Comparison of ENCODE assay signal across 13 cellular contexts in genomic region chr17:8393470-8394231, GRCh38. TPM values are rescaled to one million over a fixed set of nuclear protein-coding genes. Genes with fewer than 3 reads are reported as not detected.
DNase-seq lines count a peak whose midpoint lies in the region; ATAC-seq and TF ChIP-seq lines count a peak whose summit lies in the region.
"Had no signal": no experiment of that assay in that cellular context is flagged by ENCODE, and none has a peak within 500 bp of the region (broad histone marks: within the 10 kb centered on the region; RNA-seq: fewer than 3 reads in every experiment).

No MANE protein-coding gene starts in this region.

- H3K27me3 ChIP-seq in CD4-positive, CD25-positive, alpha-beta regulatory T cell (ENCODE audit: control insufficient read depth, insufficient read depth, low read length) = peaks cover 3% of the 10 kb centered on the region

- peak; percentile 86 to 97 for ATAC-seq in CD4-positive, CD25-positive, alpha-beta regulatory T cell (ENCODE audit: low read depth in 2 of 2)
- peak; percentile 82 to 97 for ATAC-seq in activated T-cell treated with anti-CD3 and anti-CD28 coated beads, Interleukin-2, amount 50 U/mL, for 72 hours (replicated peaks in 1 of 2)
- ATAC-seq in left colon = peak; percentile 91
- ATAC-seq in GM21825 (IDR thresholded peaks at IDR 0.05; ENCODE audit: unreplicated experiment) = no peak

- H3K9me3 ChIP-seq in CD4-positive, CD25-positive, alpha-beta regulatory T cell (ENCODE audit: control insufficient read depth in 2 of 2, low read length in 2 of 2) = no peaks in the 10 kb centered on the region
- H3K9me3 ChIP-seq in KOPT-K1 (ENCODE audit: insufficient read depth, low read length, poor library complexity, severe bottlenecking) = no peaks in the 10 kb centered on the region

- H3K4me1 Mint-ChIP-seq in CD4-positive, CD25-positive, alpha-beta regulatory T cell = peaks cover 0 to 19% (median 14%) of the 10 kb centered on the region in 4 donors
- peaks cover 10% of the 10 kb centered on the region for H3K4me1 Mint-ChIP-seq in activated T-cell treated with anti-CD3 and anti-CD28 coated beads, Interleukin-2, amount 50 U/mL, for 72 hours (ENCODE audit: low read depth)
- H3K4me1 Mint-ChIP-seq in HFFc6 (ENCODE audit: low read depth) = peaks cover 19% of the 10 kb centered on the region

- H3K27me3 Mint-ChIP-seq in CD4-positive, CD25-positive, alpha-beta regulatory T cell = peaks cover 27% of the 10 kb centered on the region
- H3K27me3 Mint-ChIP-seq in activated T-cell treated with anti-CD3 and anti-CD28 coated beads, Interleukin-2, amount 50 U/mL, for 72 hours (ENCODE audit: low read depth) = no peaks in the 10 kb centered on the region
- peaks cover 22% of the 10 kb centered on the region for H3K27me3 Mint-ChIP-seq in HFFc6 (ENCODE audit: insufficient read depth)

- intact Hi-C loops in left colon (cut with DNase I, micrococcal nuclease) = no loop called here
- intact Hi-C loops in head of caudate nucleus (cut with DNase I) = no loop called here

- H3K27ac Mint-ChIP-seq in CD4-positive, CD25-positive, alpha-beta regulatory T cell = peak overlapping the region; percentile 86 to 98 (median 97)
- peak overlapping the region; percentile 67 for H3K27ac Mint-ChIP-seq in activated T-cell treated with anti-CD3 and anti-CD28 coated beads, Interleukin-2, amount 50 U/mL, for 72 hours
- H3K27ac Mint-ChIP-seq in HFFc6 = no peak overlapping the region

- no peaks in the 10 kb centered on the region for H3K36me3 Mint-ChIP-seq in CD4-positive, CD25-positive, alpha-beta regulatory T cell
- no peaks in the 10 kb centered on the region for H3K36me3 Mint-ChIP-seq in activated T-cell treated with anti-CD3 and anti-CD28 coated beads, Interleukin-2, amount 50 U/mL, for 72 hours (ENCODE audit: insufficient read depth in 2 of 2)
- H3K36me3 Mint-ChIP-seq in HFFc6 (ENCODE audit: low read depth) = no peaks in the 10 kb centered on the region

- no peaks in the 10 kb centered on the region for H3K36me3 ChIP-seq in CD4-positive, CD25-positive, alpha-beta regulatory T cell (ENCODE audit: control insufficient read depth, insufficient read depth, low read length)
- no peaks in the 10 kb centered on the region for H3K36me3 ChIP-seq in KOPT-K1 (ENCODE audit: insufficient read depth, low read length)

- DNase-seq in CD4-positive, CD25-positive, alpha-beta regulatory T cell = peak in 2 of 3 donors; percentile 59 to 82
- peak in 1 of 2 donors; percentile 35 for DNase-seq in activated T-cell treated with anti-CD3 and anti-CD28 coated beads, Interleukin-2, amount 50 U/mL, for 72 hours
- DNase-seq in left colon (no peak), head of caudate nucleus (no peak), HFFc6 (no peak), NCI-H1092 (lab: John Stamatoyannopoulos, UW) (no peak)
- DNase-seq: NCI-H2171 treated with DMSO at 0.1 percent for 48 hours had no signal

- H3K9me3 Mint-ChIP-seq in CD4-positive, CD25-positive, alpha-beta regulatory T cell = peaks cover 0 to 1% (median 0%) of the 10 kb centered on the region in 7 donors
- H3K9me3 Mint-ChIP-seq in activated T-cell treated with anti-CD3 and anti-CD28 coated beads, Interleukin-2, amount 50 U/mL, for 72 hours = no peaks in the 10 kb centered on the region
- H3K9me3 Mint-ChIP-seq in HFFc6 = no peaks in the 10 kb centered on the region

- TF ChIP-seq CTCF in HFFc6 (IDR thresholded peaks at IDR 0.05) = no peak

- peak overlapping the region; percentile 43 for H3K4me3 ChIP-seq in CD4-positive, CD25-positive, alpha-beta regulatory T cell (ENCODE audit: low read depth, low read length)
- H3K4me3 ChIP-seq: skin epidermis had no signal

- H3K4me1 ChIP-seq in CD4-positive, CD25-positive, alpha-beta regulatory T cell (ENCODE audit: control insufficient read depth, insufficient read depth, low read length, poor library complexity, severe bottlenecking) = peaks cover 13% of the 10 kb centered on the region

- peak overlapping the region in 3 of 4 donors; percentile 51 to 73 (median 52) for H3K4me3 Mint-ChIP-seq in CD4-positive, CD25-positive, alpha-beta regulatory T cell
- H3K4me3 Mint-ChIP-seq in activated T-cell treated with anti-CD3 and anti-CD28 coated beads, Interleukin-2, amount 50 U/mL, for 72 hours = peak overlapping the region; percentile 20 to 22
- no peak overlapping the region for H3K4me3 Mint-ChIP-seq in HFFc6

- H3K27ac ChIP-seq in CD4-positive, CD25-positive, alpha-beta regulatory T cell (ENCODE audit: insufficient read depth, low read length, poor library complexity, severe bottlenecking) = no peak overlapping the region
- H3K27ac ChIP-seq in KOPT-K1 (ENCODE audit: low read depth, low read length, poor library complexity, severe bottlenecking) = peak overlapping the region; percentile 24
- H3K27ac ChIP-seq: VCaP had no signal

RNA-seq across cellular contexts. Expression of gene RNF222, which starts 4.0 kb away (rescaled TPM):
- total RNA-seq in CD4-positive, CD25-positive, alpha-beta regulatory T cell = 0.81 TPM
- polyA plus RNA-seq in CD4-positive, CD25-positive, alpha-beta regulatory T cell = under 1 TPM in 2 of 4 donors, not detected in 2; 0.19 to 0.27 TPM
- under 1 TPM; 0.07 to 0.19 TPM for total RNA-seq in activated T-cell treated with anti-CD3 and anti-CD28 coated beads, Interleukin-2, amount 50 U/mL, for 72 hours
- not detected for total RNA-seq in left colon
- total RNA-seq in HFFc6 (2021; fragmentation: NEBNext Ultra II Directional; extraction: Animal tissue kit (Norgen Biotek cat#: 25700)) = not detected
- total RNA-seq: chondrocyte, urinary bladder had no signal
- polyA plus RNA-seq: urinary bladder had no signal

RNA-seq across cellular contexts. Expression of gene RPL26, which starts 10.7 kb away (rescaled TPM):
- total RNA-seq in CD4-positive, CD25-positive, alpha-beta regulatory T cell = 2,192 TPM
- polyA plus RNA-seq in CD4-positive, CD25-positive, alpha-beta regulatory T cell = 1,000 to 10,000 TPM; 1,483 to 1,963 (median 1,650) TPM
- 1,000 to 10,000 TPM; 3,459 to 3,692 TPM for total RNA-seq in activated T-cell treated with anti-CD3 and anti-CD28 coated beads, Interleukin-2, amount 50 U/mL, for 72 hours
- 1,000 to 10,000 TPM; 1,187 to 1,236 TPM for total RNA-seq in left colon
- 1,000 to 10,000 TPM; 1,301 to 1,432 (median 1,370) TPM for total RNA-seq in HFFc6 (2021; fragmentation: NEBNext Ultra II Directional; extraction: Animal tissue kit (Norgen Biotek cat#: 25700))

RNA-seq across cellular contexts. Expression of gene NDEL1, which starts 42.0 kb away (rescaled TPM):
- 240 TPM for total RNA-seq in CD4-positive, CD25-positive, alpha-beta regulatory T cell
- polyA plus RNA-seq in CD4-positive, CD25-positive, alpha-beta regulatory T cell = 10 to 100 TPM; 45.6 to 63.6 (median 54.6) TPM
- total RNA-seq in activated T-cell treated with anti-CD3 and anti-CD28 coated beads, Interleukin-2, amount 50 U/mL, for 72 hours = 10 to 100 TPM; 65.1 to 74.2 TPM
- 10 to 100 TPM; 52.0 to 65.4 TPM for total RNA-seq in left colon
- total RNA-seq in HFFc6 (2021; fragmentation: NEBNext Ultra II Directional; extraction: Animal tissue kit (Norgen Biotek cat#: 25700)) = 10 to 100 TPM; 65.4 to 79.1 (median 69.2) TPM

RNA-seq across cellular contexts. Expression of gene ODF4, which starts 54.0 kb away (rescaled TPM):
- total RNA-seq in CD4-positive, CD25-positive, alpha-beta regulatory T cell = not detected
- not detected for polyA plus RNA-seq in CD4-positive, CD25-positive, alpha-beta regulatory T cell
- total RNA-seq in activated T-cell treated with anti-CD3 and anti-CD28 coated beads, Interleukin-2, amount 50 U/mL, for 72 hours = not detected
- total RNA-seq in left colon = not detected
- total RNA-seq in HFFc6 (2021; fragmentation: NEBNext Ultra II Directional; extraction: Animal tissue kit (Norgen Biotek cat#: 25700)) = not detected
- total RNA-seq: chondrocyte, urinary bladder had no signal
- polyA plus RNA-seq: urinary bladder had no signal

Comparison
In these comparisons a context has a peak if more than half of its experiments do, and no peak if none do; other contexts are left out.
1. DNase-seq: peak in CD4-positive, CD25-positive, alpha-beta regulatory T cell (2 of 3); none in left colon (0 of 2), head of caudate nucleus (0 of 42), HFFc6 (single experiment) and NCI-H1092 (single experiment).